In the genomic region with DNA sequence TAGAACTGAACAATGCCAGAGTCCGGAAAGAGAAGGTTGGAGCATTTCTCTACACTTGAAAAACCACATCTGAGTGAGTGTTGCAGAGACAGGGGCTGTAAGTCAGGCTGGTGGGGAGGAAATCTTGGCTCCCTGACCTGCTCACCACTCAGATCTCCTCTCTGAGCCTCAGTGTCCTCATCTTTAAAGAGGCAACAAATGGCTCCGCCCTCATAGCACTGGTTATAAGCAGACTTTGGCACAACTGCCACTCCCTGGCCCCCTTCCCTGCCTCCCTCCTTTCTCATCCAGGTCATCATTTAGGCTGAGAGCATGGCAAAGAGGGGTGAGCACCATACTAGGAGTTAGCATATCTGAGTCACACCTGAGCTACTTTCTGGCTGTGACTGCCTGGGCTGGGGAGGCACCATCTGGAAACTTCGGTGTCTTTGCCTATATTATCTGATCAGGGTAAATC, we compare ENCODE assay signal across 25 cellular contexts. TPM values are rescaled to one million over a fixed set of nuclear protein-coding genes. Genes with fewer than 3 reads are reported as not detected.
DNase-seq lines count a peak whose midpoint lies in the region; ATAC-seq and TF ChIP-seq lines count a peak whose summit lies in the region.
"Had no signal": no experiment of that assay in that cellular context is flagged by ENCODE, and none has a peak within 500 bp of the region (broad histone marks: within the 10 kb centered on the region; RNA-seq: fewer than 3 reads in every experiment).

No MANE protein-coding gene starts in this region.

- peaks cover 71% of the 10 kb centered on the region for H3K4me1 Mint-ChIP-seq in activated naive CD4-positive, alpha-beta T cell treated with anti-CD3 and anti-CD28 coated beads for 36 hours (ENCODE audit: low read depth)
- H3K4me1 Mint-ChIP-seq in activated CD8-positive, alpha-beta T cell treated with anti-CD3 and anti-CD28 coated beads for 36 hours (ENCODE audit: low read depth), result peaks cover 70% of the 10 kb centered on the region
- peaks cover 71% of the 10 kb centered on the region for H3K4me1 Mint-ChIP-seq in activated naive CD8-positive, alpha-beta T cell treated with anti-CD3 and anti-CD28 coated beads, Interleukin-2, amount 50 U/mL, for 24 hours
- H3K4me1 Mint-ChIP-seq in stimulated activated naive CD8-positive, alpha-beta T cell treated with anti-CD3 and anti-CD28 coated beads, Interleukin-15, Interleukin-2, amounts not matched to agents 100 ng/mL and 50 ng/mL, for 24 hours (ENCODE audit: low read depth), result peaks cover 21% of the 10 kb centered on the region
- H3K4me1 Mint-ChIP-seq: H9 had no signal

- DNase-seq in activated naive CD4-positive, alpha-beta T cell treated with anti-CD3 and anti-CD28 coated beads for 36 hours, result peak; percentile 80
- DNase-seq in activated naive CD4-positive, alpha-beta T cell treated with Interleukin-2 at 50 U/mL for 16 hours, result no peak
- DNase-seq in activated CD8-positive, alpha-beta T cell treated with anti-CD3 and anti-CD28 coated beads for 36 hours, result peak; percentile 64
- no peak for DNase-seq in activated naive CD8-positive, alpha-beta T cell treated with anti-CD3 and anti-CD28 coated beads, Interleukin-2, amount 50 U/mL, for 24 hours
- no peak for DNase-seq in DMS79 treated with DMSO at 0.1 percent for 48 hours (lab: John Stamatoyannopoulos, UW)
- no peak for DNase-seq in RPMI8226
- DNase-seq: activated effector memory CD4-positive, alpha-beta T cell treated with anti-CD3 and anti-CD28 coated beads, Interleukin-2, amount 50 U/mL, for 16 hours; cerebellar nuclear complex; DMS53; H9; immature natural killer cell; naive B cell; NCI-H1092 treated with DMSO at 0.1 percent for 48 hours; NCI-H2029; NCI-H2227 treated with DMSO at 0.1 percent for 48 hours; NCI-H748 treated with DMSO at 0.1 percent for 48 hours; retina had no signal

- POLR2A ChIA-PET in activated CD8-positive, alpha-beta T cell treated with anti-CD3 and anti-CD28 coated beads for 36 hours (lab: Charles Lee), result interaction anchor here (0.8 to 1.6 kb wide), 4 partner anchors 10 to 27 kb away, joined by 3 to 5 read pairs (median 4); a partner anchor contains a TSS

- peak; percentile 79 for ATAC-seq in activated CD8-positive, alpha-beta T cell treated with anti-CD3 and anti-CD28 coated beads for 36 hours
- ATAC-seq in activated naive CD8-positive, alpha-beta T cell treated with anti-CD3 and anti-CD28 coated beads, Interleukin-2, amount 50 U/mL, for 24 hours, result peak; percentile 83
- ATAC-seq: left lobe of liver had no signal

- H3K9me3 Mint-ChIP-seq in activated naive CD4-positive, alpha-beta T cell treated with anti-CD3 and anti-CD28 coated beads for 36 hours, result no peaks in the 10 kb centered on the region
- peaks cover 1% of the 10 kb centered on the region for H3K9me3 Mint-ChIP-seq in activated CD8-positive, alpha-beta T cell treated with anti-CD3 and anti-CD28 coated beads for 36 hours
- H3K9me3 Mint-ChIP-seq in activated naive CD8-positive, alpha-beta T cell treated with anti-CD3 and anti-CD28 coated beads, Interleukin-2, amount 50 U/mL, for 24 hours, result no peaks in the 10 kb centered on the region
- no peaks in the 10 kb centered on the region for H3K9me3 Mint-ChIP-seq in stimulated activated naive CD8-positive, alpha-beta T cell treated with anti-CD3 and anti-CD28 coated beads, Interleukin-15, Interleukin-2, amounts not matched to agents 100 ng/mL and 50 ng/mL, for 24 hours
- H3K9me3 Mint-ChIP-seq: H9, immature natural killer cell had no signal

- intact Hi-C loops in activated naive CD4-positive, alpha-beta T cell treated with anti-CD3 and anti-CD28 coated beads for 36 hours (cut with micrococcal nuclease), result loop anchor here (1.0 to 5.0 kb wide), 4 partner anchors 14 to 60 kb away; no protein-coding TSS in a partner anchor
- intact Hi-C loops in activated CD8-positive, alpha-beta T cell treated with anti-CD3 and anti-CD28 coated beads for 36 hours (cut with micrococcal nuclease), result no loop called here

- H3K36me3 Mint-ChIP-seq in activated naive CD4-positive, alpha-beta T cell treated with anti-CD3 and anti-CD28 coated beads for 36 hours (ENCODE audit: low read depth), result peaks cover 46% of the 10 kb centered on the region
- peaks cover 65% of the 10 kb centered on the region for H3K36me3 Mint-ChIP-seq in activated CD8-positive, alpha-beta T cell treated with anti-CD3 and anti-CD28 coated beads for 36 hours (ENCODE audit: low read depth)
- H3K36me3 Mint-ChIP-seq in activated naive CD8-positive, alpha-beta T cell treated with anti-CD3 and anti-CD28 coated beads, Interleukin-2, amount 50 U/mL, for 24 hours (ENCODE audit: low read depth), result peaks cover 35% of the 10 kb centered on the region
- H3K36me3 Mint-ChIP-seq in stimulated activated naive CD8-positive, alpha-beta T cell treated with anti-CD3 and anti-CD28 coated beads, Interleukin-15, Interleukin-2, amounts not matched to agents 100 ng/mL and 50 ng/mL, for 24 hours (ENCODE audit: low read depth), result peaks cover 25% of the 10 kb centered on the region
- H3K36me3 Mint-ChIP-seq: immature natural killer cell, naive B cell had no signal

- peak overlapping the region; percentile 88 for H3K27ac Mint-ChIP-seq in activated naive CD4-positive, alpha-beta T cell treated with anti-CD3 and anti-CD28 coated beads for 36 hours
- H3K27ac Mint-ChIP-seq in activated CD8-positive, alpha-beta T cell treated with anti-CD3 and anti-CD28 coated beads for 36 hours, result peak overlapping the region; percentile 95
- H3K27ac Mint-ChIP-seq in activated naive CD8-positive, alpha-beta T cell treated with anti-CD3 and anti-CD28 coated beads, Interleukin-2, amount 50 U/mL, for 24 hours, result peak overlapping the region; percentile 92
- peak overlapping the region; percentile 88 for H3K27ac Mint-ChIP-seq in stimulated activated naive CD8-positive, alpha-beta T cell treated with anti-CD3 and anti-CD28 coated beads, Interleukin-15, Interleukin-2, amounts not matched to agents 100 ng/mL and 50 ng/mL, for 24 hours
- H3K27ac Mint-ChIP-seq: H9, immature natural killer cell, naive B cell had no signal

- TF ChIP-seq CTCF in activated CD8-positive, alpha-beta T cell treated with anti-CD3 and anti-CD28 coated beads for 36 hours (IDR thresholded peaks at IDR 0.05), result no peak

- CTCF ChIA-PET in activated naive CD4-positive, alpha-beta T cell treated with anti-CD3 and anti-CD28 coated beads for 36 hours (lab: Charles Lee), result interaction anchor here (0.9 to 1.6 kb wide), 6 partner anchors 9 to 143 kb away, joined by 3 to 6 read pairs (median 4); no protein-coding TSS in a partner anchor
- CTCF ChIA-PET in activated CD8-positive, alpha-beta T cell treated with anti-CD3 and anti-CD28 coated beads for 36 hours (lab: Charles Lee), result interaction anchor here (1.6 to 1.7 kb wide), 2 partner anchors 15 to 87 kb away, joined by 4 to 5 read pairs; no protein-coding TSS in a partner anchor

- peak overlapping the region; percentile 32 for H3K4me3 Mint-ChIP-seq in activated naive CD4-positive, alpha-beta T cell treated with anti-CD3 and anti-CD28 coated beads for 36 hours
- H3K4me3 Mint-ChIP-seq in activated CD8-positive, alpha-beta T cell treated with anti-CD3 and anti-CD28 coated beads for 36 hours, result no peak overlapping the region
- peak overlapping the region; percentile 16 for H3K4me3 Mint-ChIP-seq in activated naive CD8-positive, alpha-beta T cell treated with anti-CD3 and anti-CD28 coated beads, Interleukin-2, amount 50 U/mL, for 24 hours
- H3K4me3 Mint-ChIP-seq in stimulated activated naive CD8-positive, alpha-beta T cell treated with anti-CD3 and anti-CD28 coated beads, Interleukin-15, Interleukin-2, amounts not matched to agents 100 ng/mL and 50 ng/mL, for 24 hours, result no peak overlapping the region
- H3K4me3 Mint-ChIP-seq: H9, immature natural killer cell, naive B cell had no signal

- H3K27me3 Mint-ChIP-seq in activated naive CD4-positive, alpha-beta T cell treated with anti-CD3 and anti-CD28 coated beads for 36 hours (ENCODE audit: low read depth), result no peaks in the 10 kb centered on the region
- H3K27me3 Mint-ChIP-seq in activated CD8-positive, alpha-beta T cell treated with anti-CD3 and anti-CD28 coated beads for 36 hours, result no peaks in the 10 kb centered on the region
- H3K27me3 Mint-ChIP-seq in activated naive CD8-positive, alpha-beta T cell treated with anti-CD3 and anti-CD28 coated beads, Interleukin-2, amount 50 U/mL, for 24 hours, result no peaks in the 10 kb centered on the region
- no peaks in the 10 kb centered on the region for H3K27me3 Mint-ChIP-seq in stimulated activated naive CD8-positive, alpha-beta T cell treated with anti-CD3 and anti-CD28 coated beads, Interleukin-15, Interleukin-2, amounts not matched to agents 100 ng/mL and 50 ng/mL, for 24 hours

RNA-seq across cellular contexts. Expression of a gene that starts 10.6 kb away (rescaled TPM):
- total RNA-seq in activated naive CD4-positive, alpha-beta T cell treated with anti-CD3 and anti-CD28 coated beads for 36 hours, result 10 to 100 TPM; 35.9 to 36.3 TPM
- 10 to 100 TPM; 45.4 to 48.6 TPM for total RNA-seq in activated CD8-positive, alpha-beta T cell treated with anti-CD3 and anti-CD28 coated beads for 36 hours
- total RNA-seq: epithelial cell of proximal tubule, fibroblast of villous mesenchyme, H9, left lobe of liver, mesenteric fat pad, osteocyte, temporal lobe, vagina had no signal

RNA-seq across cellular contexts. Expression of a gene that starts 27.2 kb away (rescaled TPM):
- total RNA-seq in activated naive CD4-positive, alpha-beta T cell treated with anti-CD3 and anti-CD28 coated beads for 36 hours, result 1 to 10 TPM; 1.4 to 2.0 TPM
- under 1 TPM; 0.83 to 0.92 TPM for total RNA-seq in activated CD8-positive, alpha-beta T cell treated with anti-CD3 and anti-CD28 coated beads for 36 hours
- total RNA-seq: fibroblast of villous mesenchyme, temporal lobe had no signal

Comparison
In these comparisons a context has a peak if more than half of its experiments do, and no peak if none do; other contexts are left out.
1. DNase-seq: peak in activated naive CD4-positive, alpha-beta T cell treated with anti-CD3 and anti-CD28 coated beads for 36 hours (single experiment) and activated CD8-positive, alpha-beta T cell treated with anti-CD3 and anti-CD28 coated beads for 36 hours (single experiment); none in activated naive CD4-positive, alpha-beta T cell treated with Interleukin-2 at 50 U/mL for 16 hours (single experiment), activated naive CD8-positive, alpha-beta T cell treated with anti-CD3 and anti-CD28 coated beads, Interleukin-2, amount 50 U/mL, for 24 hours (single experiment), DMS79 treated with DMSO at 0.1 percent for 48 hours (single experiment) and RPMI8226 (single experiment).
2. H3K4me3 Mint-ChIP-seq: peak in activated naive CD4-positive, alpha-beta T cell treated with anti-CD3 and anti-CD28 coated beads for 36 hours (single experiment) and activated naive CD8-positive, alpha-beta T cell treated with anti-CD3 and anti-CD28 coated beads, Interleukin-2, amount 50 U/mL, for 24 hours (single experiment); none in activated CD8-positive, alpha-beta T cell treated with anti-CD3 and anti-CD28 coated beads for 36 hours (single experiment) and stimulated activated naive CD8-positive, alpha-beta T cell treated with anti-CD3 and anti-CD28 coated beads, Interleukin-15, Interleukin-2, amounts not matched to agents 100 ng/mL and 50 ng/mL, for 24 hours (single experiment).
3. Peak in every context shown above with its lines, with median percentiles within 50 percentile points of each other: H3K27ac Mint-ChIP-seq.